ENCODE assay signal across 15 cellular contexts in genomic region chr17:1471931-1472727, GRCh38.
"Had no signal": no experiment of that assay in that cellular context is flagged by ENCODE, and none has a peak within 500 bp of the region (broad histone marks: within the 10 kb centered on the region; RNA-seq: fewer than 3 reads in every experiment).

No MANE protein-coding gene starts in this region.

- H3K27me3 Mint-ChIP-seq: activated B cell treated with CpG ODN at 0.5 μM for 24 hours; activated CD4-positive, alpha-beta T cell treated with anti-CD3 and anti-CD28 coated beads, Interleukin-2, amount 10 ng/mL, durations not matched to agents 24 days and 14 days; activated T-cell treated with anti-CD3 and anti-CD28 coated beads, Interleukin-2, amount 50 U/mL, for 24 hours had no signal

- H3K27me3 ChIP-seq: brain microvascular endothelial cell, esophagus muscularis mucosa, left lung, ovary, transverse colon had no signal

- H3K27ac Mint-ChIP-seq: activated B cell treated with CpG ODN at 0.5 μM for 24 hours; activated CD4-positive, alpha-beta T cell treated with anti-CD3 and anti-CD28 coated beads, Interleukin-2, amount 10 ng/mL, durations not matched to agents 24 days and 14 days; activated naive CD4-positive, alpha-beta T cell treated with anti-CD3 and anti-CD28 coated beads, Interleukin-2, amount 50 U/mL, for 72 hours; activated T-cell treated with anti-CD3 and anti-CD28 coated beads, Interleukin-2, amount 50 U/mL, for 24 hours; natural killer cell treated with Interleukin-12 subunit alpha and Interleukin-12 subunit beta and Interleukin-15 and Interleukin-18, amount 100 ng/mL, for 72 hours had no signal

- H3K36me3 ChIP-seq: ovary had no signal

- H3K4me3 Mint-ChIP-seq: activated B cell treated with CpG ODN at 0.5 μM for 24 hours; activated CD4-positive, alpha-beta T cell treated with anti-CD3 and anti-CD28 coated beads, Interleukin-2, amount 10 ng/mL, durations not matched to agents 24 days and 14 days; activated T-cell treated with anti-CD3 and anti-CD28 coated beads, Interleukin-2, amount 50 U/mL, for 24 hours; natural killer cell treated with Interleukin-12 subunit alpha and Interleukin-12 subunit beta and Interleukin-15 and Interleukin-18, amount 100 ng/mL, for 72 hours had no signal

- DNase-seq: activated B cell treated with CpG ODN at 0.5 μM for 24 hours; activated CD4-positive, alpha-beta T cell treated with anti-CD3 and anti-CD28 coated beads, Interleukin-2, amount 10 ng/mL, durations not matched to agents 24 days and 14 days; activated effector memory CD4-positive, alpha-beta T cell treated with anti-CD3 and anti-CD28 coated beads, Interleukin-2, amount 50 U/mL, for 16 hours; activated T-cell treated with anti-CD3 and anti-CD28 coated beads, Interleukin-2, amount 50 U/mL, for 24 hours; amniotic stem cell; brain microvascular endothelial cell; ovary; stimulated activated naive CD4-positive, alpha-beta T cell; T-helper 1 cell; transverse colon had no signal

- H3K27ac ChIP-seq: brain microvascular endothelial cell, left lung, ovary, SK-N-MC, transverse colon had no signal

- H3K9me3 ChIP-seq: esophagus muscularis mucosa, left lung, ovary, transverse colon had no signal

- H3K9me3 Mint-ChIP-seq: activated B cell treated with CpG ODN at 0.5 μM for 24 hours; activated CD4-positive, alpha-beta T cell treated with anti-CD3 and anti-CD28 coated beads, Interleukin-2, amount 10 ng/mL, durations not matched to agents 24 days and 14 days; activated T-cell treated with anti-CD3 and anti-CD28 coated beads, Interleukin-2, amount 50 U/mL, for 24 hours; natural killer cell treated with Interleukin-12 subunit alpha and Interleukin-12 subunit beta and Interleukin-15 and Interleukin-18, amount 100 ng/mL, for 72 hours had no signal

- H3K4me1 ChIP-seq: transverse colon had no signal

- H3K4me3 ChIP-seq: esophagus muscularis mucosa, left lung, ovary, SK-N-MC, transverse colon had no signal
